Comparison of ENCODE assay signal across 24 cellular contexts in the genomic region with DNA sequence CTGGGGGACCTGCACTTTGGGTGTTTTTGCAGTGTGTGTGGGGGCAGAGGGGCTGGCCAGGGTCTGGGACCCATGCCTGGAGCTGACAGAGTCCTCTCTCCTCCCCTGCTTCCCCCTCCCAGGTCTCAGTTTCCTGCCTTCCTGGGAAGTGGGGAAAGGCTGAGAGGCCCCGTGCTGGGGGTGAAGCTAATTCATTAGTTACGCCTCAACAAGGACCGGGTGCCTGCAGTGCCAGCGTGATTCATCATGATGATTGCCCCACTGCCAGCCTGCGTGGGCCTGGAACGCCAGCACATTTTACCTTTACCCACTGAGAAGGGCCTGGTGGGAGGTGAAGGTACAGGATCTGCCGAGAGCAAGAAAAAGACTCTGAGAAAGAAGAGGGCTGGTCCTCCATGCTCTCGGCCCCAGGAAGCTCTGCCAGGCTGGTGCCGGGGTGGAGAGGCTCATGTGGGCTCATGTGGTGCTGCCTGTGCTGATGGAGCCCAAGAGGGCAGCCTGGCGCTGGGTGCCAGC. TPM values are rescaled to one million over a fixed set of nuclear protein-coding genes. Genes with fewer than 3 reads are reported as not detected.
DNase-seq lines count a peak whose midpoint lies in the region; ATAC-seq, FAIRE-seq and TF ChIP-seq lines count a peak whose summit lies in the region.
"Had no signal": no experiment of that assay in that cellular context is flagged by ENCODE, and none has a peak within 500 bp of the region (broad histone marks: within the 10 kb centered on the region; RNA-seq: fewer than 3 reads in every experiment).

No MANE protein-coding gene starts in this region.

- peak overlapping the region in 1 of 2 donors; percentile 54 for H3K27ac Mint-ChIP-seq in stimulated activated naive CD8-positive, alpha-beta T cell treated with anti-CD3 and anti-CD28 coated beads, Interleukin-15, amount 100 ng/mL, for 72 hours
- H3K27ac Mint-ChIP-seq: activated naive CD8-positive, alpha-beta T cell; activated T-cell treated with anti-CD3 and anti-CD28 coated beads, Interleukin-2, amount 50 U/mL, for 72 hours; endodermal cell; progenitor cell of endocrine pancreas had no signal

- H2BK12ac ChIP-seq in H1 (ENCODE audit: low read depth, low read length), result peak overlapping the region; percentile 82; the same call in 1 of the 2 replicates

- H3K56ac ChIP-seq in H1 (replicated peaks; ENCODE audit: insufficient read length, low read depth, low read length), result no peak overlapping the region

- H3K14ac ChIP-seq in H1 (ENCODE audit: insufficient read length), result no peak overlapping the region

- TF ChIP-seq CTCF in RWPE1 (conservative IDR thresholded peaks at IDR 0.05; ENCODE audit: low read depth) (no peak), H1 (IDR thresholded peaks at IDR 0.05; ENCODE audit: control extremely low read depth in 1 of 3, insufficient read depth in 1 of 3, low read depth in 1 of 3, low read length in 3 of 3) (no peak)

- H4K91ac ChIP-seq in H1 (replicated peaks; ENCODE audit: insufficient read length, low read length), result peak overlapping the region; percentile 56

- peaks cover 15% of the 10 kb centered on the region for H3K4me1 Mint-ChIP-seq in stimulated activated naive CD8-positive, alpha-beta T cell treated with anti-CD3 and anti-CD28 coated beads, Interleukin-15, amount 100 ng/mL, for 72 hours
- H3K4me1 Mint-ChIP-seq: endodermal cell had no signal

- H4K8ac ChIP-seq in H1 (ENCODE audit: extremely low read depth, insufficient read depth, low read length), result no peak overlapping the region

- H3K4ac ChIP-seq in H1 (replicated peaks; ENCODE audit: insufficient read length, low read depth, low read length), result no peak overlapping the region

- H3K23ac ChIP-seq in H1 (ENCODE audit: insufficient read length), result no peak overlapping the region

- CTCF ChIA-PET in RWPE1 (lab: Yijun Ruan, JAX) (interaction anchor here (0.6 to 2.1 kb wide), 3 partner anchors 26 to 173 kb away, joined by 4 to 8 read pairs (median 6); no protein-coding TSS in a partner anchor), H1 (lab: Charles Lee; ENCODE audit: partially characterized antibody) (interaction anchor here (0.7 to 40.4 kb wide), 5 partner anchors 12 to 139 kb away, joined by 3 to 2106 read pairs (median 3); a partner anchor contains a TSS)

- ATAC-seq in HG03565 (IDR thresholded peaks at IDR 0.05; ENCODE audit: unreplicated experiment), result no peak
- no peak for ATAC-seq in stimulated activated naive CD8-positive, alpha-beta T cell treated with anti-CD3 and anti-CD28 coated beads, Interleukin-15, amount 100 ng/mL, for 72 hours
- ATAC-seq: activated T-cell treated with anti-CD3 and anti-CD28 coated beads, Interleukin-2, amount 50 U/mL, for 72 hours; SK-N-SH treated with all-trans-retinoic acid at 6 μM for 48 hours; stimulated activated naive CD8-positive, alpha-beta T cell treated with anti-CD3 and anti-CD28 coated beads, Interleukin-15, Interleukin-2, amounts not matched to agents 100 U/mL and 50 U/mL, for 24 hours had no signal

- peak overlapping the region; percentile 63; the same call in 1 of the 2 replicates for H2BK5ac ChIP-seq in H1 (ENCODE audit: low read depth, low read length)

- H3K4me1 ChIP-seq in H1 (replicated peaks in 1 of 4; ENCODE audit: control insufficient read depth in 3 of 4, insufficient read depth in 4 of 4, low read length in 3 of 4), result peaks cover 4 to 27% (median 17%) of the 10 kb centered on the region in 4 experiments

- H3K9me3 Mint-ChIP-seq in stimulated activated naive CD8-positive, alpha-beta T cell treated with anti-CD3 and anti-CD28 coated beads, Interleukin-15, amount 100 ng/mL, for 72 hours, result no peaks in the 10 kb centered on the region
- H3K9me3 Mint-ChIP-seq: activated T-cell treated with anti-CD3 and anti-CD28 coated beads, Interleukin-2, amount 50 U/mL, for 72 hours; endodermal cell; type B pancreatic cell had no signal

- H4K20me1 ChIP-seq in H1 (replicated peaks in 1 of 2; ENCODE audit: control insufficient read depth in 1 of 2, insufficient read depth in 2 of 2, low read length in 2 of 2), result peaks cover 0 to 1% of the 10 kb centered on the region in 2 experiments

- no peak overlapping the region for H3K4me3 Mint-ChIP-seq in stimulated activated naive CD8-positive, alpha-beta T cell treated with anti-CD3 and anti-CD28 coated beads, Interleukin-15, amount 100 ng/mL, for 72 hours
- H3K4me3 Mint-ChIP-seq: activated naive CD8-positive, alpha-beta T cell; activated T-cell treated with anti-CD3 and anti-CD28 coated beads, Interleukin-2, amount 50 U/mL, for 72 hours; endodermal cell; type B pancreatic cell had no signal

- no peak overlapping the region for H2AK5ac ChIP-seq in H1 (ENCODE audit: low read depth, low read length)

- TF ChIP-seq RAD21 in H1 (IDR thresholded peaks at IDR 0.05 in 1 of 2, conservative IDR thresholded peaks at IDR 0.05 in 1 of 2; ENCODE audit: low read depth in 2 of 2, low read length in 2 of 2), result no peak

- H3K18ac ChIP-seq in H1 (ENCODE audit: extremely low read depth, low read length), result no peak overlapping the region

- no peak overlapping the region for H2AFZ ChIP-seq in H1 (ENCODE audit: low read length)

- H3K27me3 Mint-ChIP-seq in stimulated activated naive CD8-positive, alpha-beta T cell treated with anti-CD3 and anti-CD28 coated beads, Interleukin-15, amount 100 ng/mL, for 72 hours, result peaks cover 54% of the 10 kb centered on the region

- no peak overlapping the region; the same call in 1 of the 2 replicates for H2BK15ac ChIP-seq in H1 (ENCODE audit: low read length)

- FAIRE-seq in H1 (lab: Jason Lieb, UNC), result no peak
- FAIRE-seq: GM19239 had no signal

- peaks cover 13 to 39% (median 37%) of the 10 kb centered on the region in 4 experiments for H3K27me3 ChIP-seq in H1 (replicated peaks in 1 of 4; ENCODE audit: control insufficient read depth in 3 of 4, extremely low read depth in 1 of 4, insufficient read depth in 3 of 4, low read length in 3 of 4)

- no peaks in the 10 kb centered on the region; the same call in 1 of the 2 replicates for H3K79me1 ChIP-seq in H1 (ENCODE audit: low read depth, low read length)

- no peak overlapping the region for H3K9ac ChIP-seq in H1 (replicated peaks in 1 of 4; ENCODE audit: extremely low read depth in 1 of 4, low read depth in 3 of 4, low read length in 3 of 4)

- no peaks in the 10 kb centered on the region for H3K36me3 ChIP-seq in H1 (ENCODE audit: control insufficient read depth in 2 of 4, insufficient read depth in 4 of 4, low read length in 3 of 4)
- H3K36me3 ChIP-seq: cardiac muscle cell had no signal

- TF ChIP-seq POLR2A in H1 (IDR thresholded peaks at IDR 0.05; ENCODE audit: control extremely low read depth in 1 of 2, low read depth in 2 of 2, low read length in 2 of 2), result no peak

- H3K23me2 ChIP-seq in H1 (ENCODE audit: low read depth, low read length), result peaks cover 10% of the 10 kb centered on the region; the same call in 1 of the 2 replicates

- no peak for TF ChIP-seq EP300 in H1 (IDR thresholded peaks at IDR 0.05; ENCODE audit: borderline replicate concordance in 1 of 2, low read depth in 2 of 2, low read length in 2 of 2)

- no peak overlapping the region for H4K5ac ChIP-seq in H1 (ENCODE audit: insufficient read length, low read depth, low read length)

- peak; percentile 56 for DNase-seq in DMS 273 (lab: John Stamatoyannopoulos, UW; ENCODE audit: unreplicated experiment)
- DNase-seq in DMS 273 treated with DMSO at 0.1 percent for 48 hours (lab: John Stamatoyannopoulos, UW), result no peak
- DNase-seq in RWPE1 (ENCODE audit: low spot score), result peak; percentile 64
- no peak for DNase-seq in H1 (ENCODE audit: low read depth in 1 of 2, low spot score in 2 of 2)
- peak; percentile 80 for DNase-seq in putamen (ENCODE audit: low spot score)
- no peak for DNase-seq in KG1 (lab: John Stamatoyannopoulos, UW)
- no peak for DNase-seq in stimulated activated naive CD8-positive, alpha-beta T cell treated with anti-CD3 and anti-CD28 coated beads, Interleukin-15, amount 100 ng/mL, for 72 hours
- DNase-seq: activated CD4-positive, alpha-beta T cell treated with anti-CD3 and anti-CD28 coated beads, Interleukin-2, amount 50 U/mL, for 48 hours; activated T-cell treated with anti-CD3 and anti-CD28 coated beads, Interleukin-2, amount 50 U/mL, for 72 hours; DMS79; endodermal cell; NCI-H1436 treated with DMSO at 0.1 percent for 48 hours; stimulated activated naive CD8-positive, alpha-beta T cell treated with anti-CD3 and anti-CD28 coated beads, Interleukin-15, Interleukin-2, amounts not matched to agents 100 U/mL and 50 U/mL, for 24 hours had no signal

- POLR2A ChIA-PET in RWPE1 (lab: Yijun Ruan, JAX; ENCODE audit: low non-redundant PET), result no interaction called here
- POLR2A ChIA-PET in H1 (lab: Charles Lee; ENCODE audit: partially characterized antibody), result interaction anchor here (0.7 to 5.1 kb wide), 2 partner anchors 16 to 82 kb away, joined by 3 to 24 read pairs; no protein-coding TSS in a partner anchor

- 0 out of 4 replicates have a peak overlapping the region, but pooled peaks of 1 of the 2 experiments have one; percentile 6 for H3K4me2 ChIP-seq in H1 (ENCODE audit: insufficient read depth in 1 of 2, low read depth in 2 of 2, low read length in 2 of 2)

- no peak overlapping the region for H3K27ac ChIP-seq in RWPE1
- no peak overlapping the region for H3K27ac ChIP-seq in H1 (ENCODE audit: low read depth, low read length)
- H3K27ac ChIP-seq: 22Rv1, C4-2B, cardiac muscle cell had no signal

- no peak overlapping the region for H3K4me3 ChIP-seq in H1 (ENCODE audit: extremely low read depth in 1 of 4, insufficient read depth in 2 of 4, low read depth in 3 of 4, low read length in 4 of 4)
- H3K4me3 ChIP-seq: cardiac muscle cell had no signal

- no peak overlapping the region for H2BK120ac ChIP-seq in H1 (replicated peaks; ENCODE audit: low read depth, low read length)

- H3K9me3 ChIP-seq in H1 (ENCODE audit: insufficient read depth in 2 of 2, low read depth in 1 of 2, low read length in 1 of 2), result no peaks in the 10 kb centered on the region

- no peaks in the 10 kb centered on the region for H3K79me2 ChIP-seq in H1 (ENCODE audit: control insufficient read depth in 1 of 2, insufficient read depth in 2 of 2, low read length in 2 of 2)

- H2BK20ac ChIP-seq in H1 (ENCODE audit: low read length), result peak overlapping the region; percentile 86; the same call in 1 of the 2 replicates

- WGBS in H1 (ENCODE audit: extremely low coverage in 1 of 2, insufficient coverage in 1 of 2, insufficient read length in 1 of 2, insufficient replicate concordance in 2 of 2, low coverage in 1 of 2, low lambda C conversion rate in 2 of 2, missing lambda C conversion rate in 1 of 2), 2 experiments, result 82% methylated on average over 10 of the region's 10 CpGs; no CpG with 5 or more reads in 1 of the 2 experiments

RNA-seq across cellular contexts. Expression of gene LRRC10B, which starts 2.9 kb away (rescaled TPM):
- total RNA-seq in H1 (2021; fragmentation: NEBNext Ultra II Directional; extraction: Animal tissue kit (Norgen Biotek cat#: 25700)), result 0.47 and 0.61 TPM in 2 replicates
- polyA plus RNA-seq in H1 (2011; rRNA removed), result 0.71 and 1.1 TPM in 2 replicates
- polyA plus RNA-seq in H1 (2011; cell fraction: cytosol; rRNA removed), result 0.58 TPM
- polyA plus RNA-seq in H1 (2011; cell fraction: nucleus; rRNA removed), result 1.1 TPM
- 0.15 to 0.57 TPM (median 0.38 TPM) in 4 replicates for polyA plus RNA-seq in H1 (2012, experiment 1 of 2)
- polyA plus RNA-seq in H1 (2012, experiment 2 of 2), result 0.66 TPM
- 0.51 TPM for polyA plus RNA-seq in H1 (2013, experiment 1 of 2)
- polyA plus RNA-seq in H1 (2013, experiment 2 of 2), result 0.53 TPM
- 0.27 and 0.79 TPM in 2 replicates for polyA minus RNA-seq in H1 (2011; rRNA and poly(A)+ RNA removed)
- polyA minus RNA-seq in H1 (2011; cell fraction: cytosol; rRNA and poly(A)+ RNA removed), result not detected
- 1.2 TPM for polyA minus RNA-seq in H1 (2011; cell fraction: nucleus; rRNA and poly(A)+ RNA removed)
- total RNA-seq: activated T-cell treated with anti-CD3 and anti-CD28 coated beads, Interleukin-2, amount 50 U/mL, for 72 hours; fibroblast of villous mesenchyme; myocyte had no signal

Comparison
In these comparisons a context has a peak if more than half of its experiments do, and no peak if none do; other contexts are left out.
1. DNase-seq: peak in DMS 273 (single experiment), RWPE1 (single experiment) and putamen (single experiment); none in DMS 273 treated with DMSO at 0.1 percent for 48 hours (single experiment), H1 (0 of 2), KG1 (single experiment) and stimulated activated naive CD8-positive, alpha-beta T cell treated with anti-CD3 and anti-CD28 coated beads, Interleukin-15, amount 100 ng/mL, for 72 hours (0 of 2).